ENCODE assay signal across 8 cellular contexts in genomic region chr7:104983620-104984539, GRCh38. TPM values are rescaled to one million over a fixed set of nuclear protein-coding genes. Genes with fewer than 3 reads are reported as not detected.
DNase-seq lines count a peak whose midpoint lies in the region; ATAC-seq and TF ChIP-seq lines count a peak whose summit lies in the region.

No MANE protein-coding gene starts in this region.

- H3K4me2 ChIP-seq in parathyroid adenoma (ENCODE audit: low read length) = peak overlapping the region; percentile 93

- peak; percentile 58 for TF ChIP-seq CTCF in GM06990 (IDR thresholded peaks at IDR 0.05; ENCODE audit: insufficient read depth, low read length, poor library complexity, severe bottlenecking)
- peak; percentile 60 for TF ChIP-seq CTCF in parathyroid adenoma (IDR thresholded peaks at IDR 0.05)
- peak; percentile 42 to 92 (median 64) for TF ChIP-seq CTCF in tibial nerve (IDR thresholded peaks at IDR 0.05)

- H3K27me3 ChIP-seq in GM06990 (replicated peaks; ENCODE audit: control insufficient read depth, insufficient read depth, low read length) (no peaks in the 10 kb centered on the region), HAP-1 (ENCODE audit: low read depth) (no peaks in the 10 kb centered on the region), MG63 (no peaks in the 10 kb centered on the region), parathyroid adenoma (ENCODE audit: control insufficient read depth, insufficient read depth, low read length) (no peaks in the 10 kb centered on the region), tibial nerve (no peaks in the 10 kb centered on the region)

- TF ChIP-seq POLR2A in tibial nerve (IDR thresholded peaks at IDR 0.05) = peak; percentile 66 to 93

- H3K9me3 ChIP-seq in HAP-1 (no peaks in the 10 kb centered on the region), MG63 (no peaks in the 10 kb centered on the region), SK-N-MC (ENCODE audit: low read depth, low read length) (no peaks in the 10 kb centered on the region), parathyroid adenoma (ENCODE audit: control insufficient read depth, low read length) (no peaks in the 10 kb centered on the region), tibial nerve (no peaks in the 10 kb centered on the region)

- H2AFZ ChIP-seq in parathyroid adenoma = peak overlapping the region; percentile 82

- H3K27ac ChIP-seq in SK-N-MC = peak overlapping the region; percentile 73
- peak overlapping the region; percentile 95 for H3K27ac ChIP-seq in parathyroid adenoma
- H3K27ac ChIP-seq in tibial nerve = peak overlapping the region; percentile 96 to 99 (median 97)

- peaks cover 5% of the 10 kb centered on the region for H3K79me2 ChIP-seq in parathyroid adenoma

- H3K9me3 Mint-ChIP-seq in activated naive CD4-positive, alpha-beta T cell treated with anti-CD3 and anti-CD28 coated beads, Interleukin-2, amount 50 U/mL, for 72 hours = no peaks in the 10 kb centered on the region

- intact Hi-C loops in Right ventricle myocardium inferior (cut with DNase I) = loop anchor here (1.0 to 2.0 kb wide), 3 partner anchors 30 to 404 kb away; partner anchors contain the start of genes KMT2E and SRPK2

- peak; percentile 79 to 98 for TF ChIP-seq EP300 in tibial nerve (IDR thresholded peaks at IDR 0.05)

- H3K27ac Mint-ChIP-seq in activated naive CD4-positive, alpha-beta T cell treated with anti-CD3 and anti-CD28 coated beads, Interleukin-2, amount 50 U/mL, for 72 hours = peak overlapping the region; percentile 97 to 100

- peak; percentile 88 for DNase-seq in GM06990 (ENCODE audit: extremely low read depth, insufficient read length)
- DNase-seq in HAP-1 (ENCODE audit: low spot score in 2 of 2) = peak; percentile 59 to 85
- peak; percentile 88 for DNase-seq in MG63
- no peak for DNase-seq in SK-N-MC (ENCODE audit: low read depth, low spot score)
- peak; percentile 84 to 90 for DNase-seq in activated naive CD4-positive, alpha-beta T cell treated with anti-CD3 and anti-CD28 coated beads, Interleukin-2, amount 50 U/mL, for 72 hours (ENCODE audit: low spot score in 2 of 2)
- DNase-seq in Right ventricle myocardium inferior (ENCODE audit: missing footprints) = peak; percentile 96
- peak; percentile 78 to 84 for DNase-seq in tibial nerve (ENCODE audit: low spot score in 2 of 2)

- in situ Hi-C loops in HAP-1 (cut with MboI; ENCODE audit: low sequenced_read_pairs) = no loop called here

- WGBS in tibial nerve, 2 donors = 1% methylated on average over 49 to 61 of the region's 62 CpGs

- peaks cover 0 to 25% of the 10 kb centered on the region in 2 donors for H3K36me3 Mint-ChIP-seq in activated naive CD4-positive, alpha-beta T cell treated with anti-CD3 and anti-CD28 coated beads, Interleukin-2, amount 50 U/mL, for 72 hours

- H3K36me3 ChIP-seq in GM06990 (ENCODE audit: control insufficient read depth, insufficient read depth, low read length) (peaks cover 2% of the 10 kb centered on the region), HAP-1 (replicated peaks) (no peaks in the 10 kb centered on the region), MG63 (peaks cover 10% of the 10 kb centered on the region), SK-N-MC (ENCODE audit: insufficient read depth, low read length) (peaks cover 9% of the 10 kb centered on the region; the same call in 1 of the 2 replicates), parathyroid adenoma (ENCODE audit: control insufficient read depth, insufficient read depth, low read length) (no peaks in the 10 kb centered on the region), tibial nerve (no peaks in the 10 kb centered on the region)

- peak; percentile 91 for ATAC-seq in activated naive CD4-positive, alpha-beta T cell treated with anti-CD3 and anti-CD28 coated beads, Interleukin-2, amount 50 U/mL, for 72 hours
- peak; percentile 94 for ATAC-seq in Right ventricle myocardium inferior

- peak overlapping the region; percentile 72 for H3K9ac ChIP-seq in SK-N-MC (ENCODE audit: insufficient read length)
- peak overlapping the region; percentile 81 for H3K9ac ChIP-seq in parathyroid adenoma

- H3K4me1 ChIP-seq in HAP-1 (peaks cover 51% of the 10 kb centered on the region), parathyroid adenoma (peaks cover 20% of the 10 kb centered on the region), tibial nerve (peaks cover 0 to 56% (median 46%) of the 10 kb centered on the region in 4 donors)

- peak overlapping the region; percentile 78 for H3K4me3 ChIP-seq in GM06990 (replicated peaks; ENCODE audit: low read depth, low read length)
- H3K4me3 ChIP-seq in HAP-1 = peak overlapping the region; percentile 50
- peak overlapping the region; percentile 61 for H3K4me3 ChIP-seq in MG63
- H3K4me3 ChIP-seq in SK-N-MC = peak overlapping the region; percentile 72
- H3K4me3 ChIP-seq in parathyroid adenoma (ENCODE audit: low read depth, low read length) = peak overlapping the region; percentile 85
- peak overlapping the region; percentile 64 to 74 (median 70) for H3K4me3 ChIP-seq in tibial nerve

RNA-seq across cellular contexts. Expression of gene KMT2E, which starts 30.1 kb away (rescaled TPM):
- total RNA-seq in MG63 (2014; rRNA removed; shearing (Covaris generic); ENCODE audit: low replicate concordance) = 5.1 and 6.7 TPM in 2 replicates
- 100 to 1,000 TPM; 105 to 122 TPM for total RNA-seq in activated naive CD4-positive, alpha-beta T cell treated with anti-CD3 and anti-CD28 coated beads, Interleukin-2, amount 50 U/mL, for 72 hours
- total RNA-seq in Right ventricle myocardium inferior = 35.1 TPM
- 100 to 1,000 TPM in 3 of 4 donors, 10 to 100 TPM in 1; 91.4 to 141 (median 132) TPM for total RNA-seq in tibial nerve
